Comparison of ENCODE assay signal across 1 cellular context in genomic region chr3:107240183-107241091, GRCh38.
TF ChIP-seq lines count a peak whose summit lies in the region.

No MANE protein-coding gene starts in this region.

TF ChIP-seq in K562, 482 proteins besides CTCF, POLR2A, EP300 and RAD21 (continued from another document):
- no peak for TF ChIP-seq ZNF280B (CRISPR knock-in tag; IDR thresholded peaks at IDR 0.05)
- TF ChIP-seq EWSR1 (IDR thresholded peaks at IDR 0.05; ENCODE audit: borderline replicate concordance, low read depth, partially characterized antibody) = no peak
- no peak for TF ChIP-seq BMI1 (IDR thresholded peaks at IDR 0.05; ENCODE audit: low read length)
- TF ChIP-seq GTF3C2 (IDR thresholded peaks at IDR 0.05; ENCODE audit: borderline replicate concordance, extremely low read depth, insufficient read length) = no peak
- TF ChIP-seq CREBBP (IDR thresholded peaks at IDR 0.05; ENCODE audit: low read depth, low read length) = no peak
- no peak for TF ChIP-seq CLOCK (CRISPR knock-in tag; IDR thresholded peaks at IDR 0.05; ENCODE audit: borderline replicate concordance)
- TF ChIP-seq ESRRB (CRISPR knock-in tag; IDR thresholded peaks at IDR 0.05; ENCODE audit: borderline replicate concordance) = no peak
- TF ChIP-seq KLF10 (CRISPR knock-in tag; IDR thresholded peaks at IDR 0.05) = no peak
- peak; percentile 52; the same call in 1 of the 2 replicates for TF ChIP-seq L3MBTL2 (IDR thresholded peaks at IDR 0.05)
- TF ChIP-seq ZNF311 (CRISPR knock-in tag; IDR thresholded peaks at IDR 0.05) = no peak
- TF ChIP-seq ZNF695 (CRISPR knock-in tag; IDR thresholded peaks at IDR 0.05) = no peak
- TF ChIP-seq ZFX (CRISPR knock-in tag; IDR thresholded peaks at IDR 0.05) = peak; percentile 31
- TF ChIP-seq MEIS2 (IDR thresholded peaks at IDR 0.05; ENCODE audit: partially characterized antibody) = peak; percentile 77
- TF ChIP-seq ZNF316 (IDR thresholded peaks at IDR 0.05) = no peak
- TF ChIP-seq ZNF277 (CRISPR knock-in tag; IDR thresholded peaks at IDR 0.05; ENCODE audit: borderline replicate concordance) = no peak
- TF ChIP-seq MGA (IDR thresholded peaks at IDR 0.05) = no peak
- TF ChIP-seq RBM25 (IDR thresholded peaks at IDR 0.05; ENCODE audit: low read depth, low read length, severe bottlenecking) = no peak
- TF ChIP-seq USF2 (CRISPR knock-in tag; IDR thresholded peaks at IDR 0.05) = no peak
- TF ChIP-seq SLC30A9 (CRISPR knock-in tag; IDR thresholded peaks at IDR 0.05) = no peak
- TF ChIP-seq MTF1 (CRISPR knock-in tag; IDR thresholded peaks at IDR 0.05; ENCODE audit: borderline replicate concordance) = no peak
- TF ChIP-seq POLR2G (IDR thresholded peaks at IDR 0.05; ENCODE audit: low read depth, low read length) = peak; percentile 28; the same call in 1 of the 2 replicates
- TF ChIP-seq NBN (IDR thresholded peaks at IDR 0.05; ENCODE audit: low read depth) = no peak
